In genomic region chr9:92808726-92809451, GRCh38 we compare ENCODE assay signal across 8 cellular contexts. TPM values are rescaled to one million over a fixed set of nuclear protein-coding genes. Genes with fewer than 3 reads are reported as not detected.
DNase-seq lines count a peak whose midpoint lies in the region; ATAC-seq and TF ChIP-seq lines count a peak whose summit lies in the region.

No MANE protein-coding gene starts in this region.

- H3K4me1 ChIP-seq in iPS DF 6.9 (ENCODE audit: control insufficient read depth, insufficient read depth, low read length) (0 out of 2 replicates have a peak, but pooled peaks cover 2% of the 10 kb centered on the region), gastrocnemius medialis (peaks cover 16 to 30% of the 10 kb centered on the region in 2 donors)

- peak overlapping the region; percentile 34 for H3K4me3 ChIP-seq in SU-DHL-6 (ENCODE audit: insufficient read depth, low read length, poor library complexity, severe bottlenecking)
- no peak overlapping the region for H3K4me3 ChIP-seq in astrocyte of the spinal cord (ENCODE audit: low read depth, low read length)
- peak overlapping the region; percentile 2; the same call in 1 of the 2 replicates for H3K4me3 ChIP-seq in iPS DF 6.9 (ENCODE audit: low read length)
- peak overlapping the region in 3 of 4 donors; percentile 1 to 45 (median 30) for H3K4me3 ChIP-seq in gastrocnemius medialis

- no peaks in the 10 kb centered on the region for H4K20me1 ChIP-seq in SU-DHL-6 (ENCODE audit: low read depth, low read length)

- DNase-seq in DMS79 treated with DMSO at 0.1 percent for 48 hours (lab: John Stamatoyannopoulos, UW) = peak; percentile 21
- DNase-seq in astrocyte of the spinal cord (ENCODE audit: low read depth, low spot score) = peak; percentile 66
- DNase-seq in iPS DF 6.9 (ENCODE audit: low read depth, low spot score) = peak; percentile 35
- DNase-seq in gastrocnemius medialis = no peak
- DNase-seq in cerebellar nuclear complex (lab: John Stamatoyannopoulos, UW) = no peak

- peak overlapping the region; percentile 51 for H2AFZ ChIP-seq in SU-DHL-6 (ENCODE audit: low read depth, low read length, severe bottlenecking)

- in situ Hi-C loops in astrocyte of the spinal cord (cut with HindIII; ENCODE audit: low sequenced_read_pairs) = no loop called here
- in situ Hi-C loops in gastrocnemius medialis (cut with MboI; ENCODE audit: low sequenced_read_pairs in 4 of 4) = no loop called here

- H3K79me2 ChIP-seq in SU-DHL-6 (ENCODE audit: insufficient read depth, low read length) = no peaks in the 10 kb centered on the region

- H3K9me3 ChIP-seq in SU-DHL-6 (ENCODE audit: insufficient read depth, low read length) (no peaks in the 10 kb centered on the region), iPS DF 6.9 (ENCODE audit: control insufficient read depth, insufficient read depth, low read length) (no peaks in the 10 kb centered on the region), gastrocnemius medialis (no peaks in the 10 kb centered on the region)

- H3K27me3 ChIP-seq in SU-DHL-6 (ENCODE audit: low read length) (no peaks in the 10 kb centered on the region), iPS DF 6.9 (ENCODE audit: control insufficient read depth, insufficient read depth, low read length) (peaks cover 40% of the 10 kb centered on the region; the same call in 1 of the 2 replicates), gastrocnemius medialis (peaks cover 71 to 94% (median 87%) of the 10 kb centered on the region in 3 donors)

- no peaks in the 10 kb centered on the region; the same call in 1 of the 2 replicates for H3F3A ChIP-seq in SU-DHL-6 (ENCODE audit: insufficient read depth)

- H3K9ac ChIP-seq in SU-DHL-6 (ENCODE audit: low read length) = peak overlapping the region; percentile 3; the same call in 1 of the 2 replicates

- ATAC-seq in gastrocnemius medialis = peak; percentile 54 to 55
- ATAC-seq in HG03097 (IDR thresholded peaks at IDR 0.05; ENCODE audit: low FRiP score, unreplicated experiment) = no peak

- peaks cover 38% of the 10 kb centered on the region for H3K27me3 Mint-ChIP-seq in IgD-negative memory B cell

- H3K36me3 ChIP-seq in SU-DHL-6 (ENCODE audit: low read length) (no peaks in the 10 kb centered on the region), iPS DF 6.9 (ENCODE audit: control insufficient read depth, insufficient read depth, low read length) (no peaks in the 10 kb centered on the region), gastrocnemius medialis (no peaks in the 10 kb centered on the region)

- H3K4me3 Mint-ChIP-seq in IgD-negative memory B cell = peak overlapping the region; percentile 56 to 84 (median 73)

- no peaks in the 10 kb centered on the region for H3K36me3 Mint-ChIP-seq in IgD-negative memory B cell

- intact Hi-C loops in gastrocnemius medialis (cut with DNase I; ENCODE audit: low total_unique reads) = no loop called here

- no CpG with 5 or more reads among the region's 60 CpGs for WGBS in iPS DF 6.9 (ENCODE audit: insufficient coverage, insufficient read length)

- no peaks in the 10 kb centered on the region for H3K9me2 ChIP-seq in SU-DHL-6 (replicated peaks; ENCODE audit: insufficient read depth, low read length)

- H3K4me1 Mint-ChIP-seq in IgD-negative memory B cell = peaks cover 0 to 12% (median 0%) of the 10 kb centered on the region in 3 donors

- H3K27ac ChIP-seq in SU-DHL-6 (ENCODE audit: low read depth, low read length) = no peak overlapping the region
- no peak overlapping the region for H3K27ac ChIP-seq in iPS DF 6.9 (ENCODE audit: low read length)
- H3K27ac ChIP-seq in gastrocnemius medialis = no peak overlapping the region

- no peaks in the 10 kb centered on the region for H3K9me3 Mint-ChIP-seq in IgD-negative memory B cell

- H3K27ac Mint-ChIP-seq in IgD-negative memory B cell = no peak overlapping the region

- TF ChIP-seq POLR2A in gastrocnemius medialis (IDR thresholded peaks at IDR 0.05) = no peak

- peak overlapping the region; percentile 55 for H3K4me2 ChIP-seq in SU-DHL-6 (ENCODE audit: low read depth, low read length, poor library complexity, severe bottlenecking)

- peak; percentile 30 for TF ChIP-seq CTCF in SU-DHL-6 (IDR thresholded peaks at IDR 0.05; ENCODE audit: insufficient read depth, low read length, poor library complexity, severe bottlenecking)
- TF ChIP-seq CTCF in astrocyte of the spinal cord (IDR thresholded peaks at IDR 0.05; ENCODE audit: low read depth, low read length) = peak; percentile 47
- TF ChIP-seq CTCF in gastrocnemius medialis (IDR thresholded peaks at IDR 0.05 in 4 of 5, conservative IDR thresholded peaks at IDR 0.05 in 1 of 5) = no peak

RNA-seq across cellular contexts. Expression of gene BICD2, which starts 44.3 kb away (rescaled TPM):
- polyA plus RNA-seq in IgD-negative memory B cell = 32.8 TPM
- 10 to 100 TPM; 21.5 to 54.6 (median 38.7) TPM for total RNA-seq in gastrocnemius medialis

Comparison
In these comparisons a context has a peak if more than half of its experiments do, and no peak if none do; other contexts are left out.
1. DNase-seq: peak in DMS79 treated with DMSO at 0.1 percent for 48 hours (single experiment), astrocyte of the spinal cord (single experiment) and iPS DF 6.9 (single experiment); none in gastrocnemius medialis (0 of 2) and cerebellar nuclear complex (0 of 2).
2. CTCF ChIP-seq: peak in SU-DHL-6 (single experiment) and astrocyte of the spinal cord (single experiment); none in gastrocnemius medialis (0 of 5).